In genomic region chr5:80959768-80960442, GRCh38 we compare ENCODE assay signal across 8 cellular contexts. TPM values are rescaled to one million over a fixed set of nuclear protein-coding genes. Genes with fewer than 3 reads are reported as not detected.
DNase-seq lines count a peak whose midpoint lies in the region; ATAC-seq and TF ChIP-seq lines count a peak whose summit lies in the region.

TSS of gene RASGRF2 (plus strand) at chr5:80960363. CDS start at chr5:80960739, 376 bp downstream.

- H3K4me1 ChIP-seq in cardiac muscle cell (ENCODE audit: low read depth), result no peaks in the 10 kb centered on the region

- H3K4me3 ChIP-seq in cardiac muscle cell, result peak within 1 kb of the TSS; percentile 15

- intact Hi-C loops in cardiac septum (cut with DNase I), result loop anchor here (5.0 kb wide), 1 partner anchor 107 kb away; no protein-coding TSS in a partner anchor

- peaks cover 100% of the 10 kb centered on the region for H3K27me3 ChIP-seq in cardiac muscle cell

- H3K36me3 ChIP-seq in cardiac muscle cell, result no peaks in the 10 kb centered on the region

- DNase-seq in cardiac muscle cell (ENCODE audit: low read depth in 1 of 2, low spot score in 1 of 2), result peak; percentile 24 to 54
- DNase-seq in cardiac septum (ENCODE audit: low spot score), result no peak
- peak; percentile 33 for DNase-seq in activated T-cell treated with anti-CD3 and anti-CD28 coated beads for 1 hour (ENCODE audit: low read depth)
- peak; percentile 53 for DNase-seq in midbrain (lab: John Stamatoyannopoulos, UW)
- DNase-seq in stimulated activated CD8-positive, alpha-beta memory T cell treated with anti-CD3 and anti-CD28 coated beads, Interleukin-7, amount 100 ng/mL, for 48 hours (ENCODE audit: extremely low read depth in 1 of 2, low read depth in 1 of 2), result peak; percentile 18 to 34

- no peaks in the 10 kb centered on the region for H3K9me3 ChIP-seq in cardiac muscle cell (ENCODE audit: low read depth)

- no peak within 1 kb of the TSS for H3K27ac ChIP-seq in cardiac muscle cell

- no peak for TF ChIP-seq CTCF in cardiac muscle cell (IDR thresholded peaks at IDR 0.05; ENCODE audit: low read depth, low read length)

- in situ Hi-C loops in endometrial microvascular endothelial cells (cut with HindIII; ENCODE audit: inconsistent ontology term, low pct_unique_long_range_greater_than_20kb, low sequenced_read_pairs), result no loop called here

- ATAC-seq in GM19452 (IDR thresholded peaks at IDR 0.05; ENCODE audit: unreplicated experiment), result no peak
- ATAC-seq in HG02973 (IDR thresholded peaks at IDR 0.05; ENCODE audit: unreplicated experiment), result no peak

RNA-seq across cellular contexts. Expression of gene RASGRF2, which starts in this region (rescaled TPM):
- total RNA-seq in cardiac muscle cell, result 0.04 and 0.06 TPM in 2 replicates
- polyA plus RNA-seq in cardiac muscle cell, result 0.33 and 0.72 TPM in 2 replicates
- 8.2 TPM for total RNA-seq in cardiac septum
- total RNA-seq in endometrial microvascular endothelial cells (ENCODE audit: inconsistent ontology term), result 12.5 TPM

Comparison
In these comparisons a context has a peak if more than half of its experiments do, and no peak if none do; other contexts are left out.
1. Peak in DNase-seq and H3K4me3 ChIP-seq in cardiac muscle cell; RNA of the gene not detected or under 1 TPM.